ENCODE assay signal across 8 cellular contexts in genomic region chr6:89352329-89353117, GRCh38. TPM values are rescaled to one million over a fixed set of nuclear protein-coding genes. Genes with fewer than 3 reads are reported as not detected.
DNase-seq lines count a peak whose midpoint lies in the region; ATAC-seq and TF ChIP-seq lines count a peak whose summit lies in the region.

Gene UBE2J1, minus strand, starts transcription at chr6:89352722. Its CDS starts 153 bp downstream, at chr6:89352569.

- H4K8ac ChIP-seq in mesenchymal stem cell (ENCODE audit: low read length) = peak within 1 kb of the TSS; percentile 97

- H2BK15ac ChIP-seq in mesenchymal stem cell (ENCODE audit: low read depth, poor library complexity, severe bottlenecking) = peak within 1 kb of the TSS; percentile 99

- H3K36me3 ChIP-seq in mesenchymal stem cell (ENCODE audit: control insufficient read depth in 1 of 2, insufficient read depth in 2 of 2, low read depth in 1 of 2, low read length in 2 of 2) = peaks cover 0 to 2% of the 10 kb centered on the region in 2 experiments

- H3K4me1 ChIP-seq in mesenchymal stem cell (ENCODE audit: control insufficient read depth, insufficient read depth, low read depth, low read length) = peaks cover 13% of the 10 kb centered on the region

- H2AFZ ChIP-seq in mesenchymal stem cell (ENCODE audit: low read depth, low read length) = peak within 1 kb of the TSS; percentile 82

- peak within 1 kb of the TSS; percentile 93 to 98 for H3K27ac Mint-ChIP-seq in effector memory CD8-positive, alpha-beta T cell

- under 1% methylated on average over 94 of the region's 98 CpGs for WGBS in mesenchymal stem cell

- peak within 1 kb of the TSS; percentile 28 for H3K27ac ChIP-seq in mesenchymal stem cell (ENCODE audit: low read length, poor library complexity, severe bottlenecking)

- H3K23ac ChIP-seq in mesenchymal stem cell (ENCODE audit: low read length in 2 of 2) = peak within 1 kb of the TSS; percentile 54 to 83

- H3K4me3 ChIP-seq in mesenchymal stem cell (ENCODE audit: insufficient read depth in 1 of 2, low read depth in 1 of 2, low read length in 2 of 2) = peak within 1 kb of the TSS; percentile 85 to 94

- peak within 1 kb of the TSS in 1 of 2 experiments; percentile 98 for H3K14ac ChIP-seq in mesenchymal stem cell (ENCODE audit: low read length in 2 of 2)

- peaks cover 44 to 57% of the 10 kb centered on the region in 2 donors for H3K4me1 Mint-ChIP-seq in effector memory CD8-positive, alpha-beta T cell (ENCODE audit: low read depth in 2 of 2)

- H3K9ac ChIP-seq in mesenchymal stem cell (ENCODE audit: low read length) = peak within 1 kb of the TSS; percentile 96

- DNase-seq in AG08396 (ENCODE audit: low spot score) = peak; percentile 95
- DNase-seq in NCI-H748 (lab: John Stamatoyannopoulos, UW; ENCODE audit: unreplicated experiment) = peak; percentile 87
- DNase-seq in activated CD8-positive, alpha-beta memory T cell treated with anti-CD3 and anti-CD28 coated beads for 48 hours (ENCODE audit: low read depth in 2 of 3, low spot score in 2 of 3) = peak; percentile 61 to 70 (median 70)
- DNase-seq in effector memory CD8-positive, alpha-beta T cell = peak; percentile 69 to 73 (median 71)
- DNase-seq in mesenchymal stem cell = peak; percentile 95
- peak; percentile 30 for DNase-seq in stimulated activated CD8-positive, alpha-beta memory T cell treated with anti-CD3 and anti-CD28 coated beads, Interleukin-12 subunit alpha, Interleukin-12 subunit beta, amount 100 ng/mL, for 24 hours (ENCODE audit: extremely low read depth)

- TF ChIP-seq POLR2A in GM18526 (IDR thresholded peaks at IDR 0.05; ENCODE audit: extremely low read depth, insufficient read length) = peak; percentile 75

- H3K4ac ChIP-seq in mesenchymal stem cell (ENCODE audit: low read depth in 1 of 2, low read length in 2 of 2) = peak within 1 kb of the TSS; percentile 97 to 99

- no peaks in the 10 kb centered on the region for H3K9me3 ChIP-seq in mesenchymal stem cell (ENCODE audit: control insufficient read depth, low read length)

- no peaks in the 10 kb centered on the region for H3K9me3 Mint-ChIP-seq in effector memory CD8-positive, alpha-beta T cell

- peak within 1 kb of the TSS; percentile 82 for H3K4me2 ChIP-seq in mesenchymal stem cell (ENCODE audit: low read length, poor library complexity, severe bottlenecking)

- H2BK12ac ChIP-seq in mesenchymal stem cell (ENCODE audit: low read length in 2 of 2) = peak within 1 kb of the TSS; percentile 82 to 84

- no peak within 1 kb of the TSS for H2AK5ac ChIP-seq in mesenchymal stem cell (ENCODE audit: low read length, severe bottlenecking)

- peaks cover 2% of the 10 kb centered on the region for H3K79me1 ChIP-seq in mesenchymal stem cell (replicated peaks; ENCODE audit: low read length, poor library complexity, severe bottlenecking)

- peak within 1 kb of the TSS; percentile 97 to 99 for H3K18ac ChIP-seq in mesenchymal stem cell (ENCODE audit: low read depth in 1 of 2, low read length in 2 of 2)

- peak within 1 kb of the TSS; percentile 71 for H2BK5ac ChIP-seq in mesenchymal stem cell (ENCODE audit: low read depth, low read length, poor library complexity, severe bottlenecking)

- H3K4me3 Mint-ChIP-seq in effector memory CD8-positive, alpha-beta T cell = peak within 1 kb of the TSS; percentile 91 to 99

- peak; percentile 34 for ATAC-seq in HG03108 (IDR thresholded peaks at IDR 0.05; ENCODE audit: unreplicated experiment)
- peak; percentile 87 for ATAC-seq in effector memory CD8-positive, alpha-beta T cell (replicated peaks)

- H2BK120ac ChIP-seq in mesenchymal stem cell (ENCODE audit: low read depth, low read length) = peak within 1 kb of the TSS; percentile 97

- H3K27me3 ChIP-seq in mesenchymal stem cell (ENCODE audit: control insufficient read depth in 1 of 2, insufficient read depth in 1 of 2, low read length in 2 of 2) = no peaks in the 10 kb centered on the region

- H4K91ac ChIP-seq in mesenchymal stem cell (ENCODE audit: low read length) = peak within 1 kb of the TSS; percentile 97

- H3K27me3 Mint-ChIP-seq in effector memory CD8-positive, alpha-beta T cell = no peaks in the 10 kb centered on the region

- H3K36me3 Mint-ChIP-seq in effector memory CD8-positive, alpha-beta T cell (ENCODE audit: insufficient read depth) = peaks cover 14% of the 10 kb centered on the region

RNA-seq across cellular contexts. Expression of gene UBE2J1, which starts in this region (rescaled TPM):
- 57.8 TPM for polyA plus RNA-seq in mesenchymal stem cell (2013, experiment 1 of 2)
- polyA plus RNA-seq in mesenchymal stem cell (2013, experiment 2 of 2) = 59.2 TPM

Comparison
In these comparisons a context has a peak if more than half of its experiments do, and no peak if none do; other contexts are left out.
1. Peak in every context shown above with its lines: DNase-seq, ATAC-seq, H3K4me3 ChIP-seq and H3K27ac ChIP-seq.
2. DNase-seq: peak in every context shown above with its lines; median percentile 95 in AG08396; 95 in mesenchymal stem cell; 87 in NCI-H748; 71 in effector memory CD8-positive, alpha-beta T cell; 70 in activated CD8-positive, alpha-beta memory T cell treated with anti-CD3 and anti-CD28 coated beads for 48 hours; 30 in stimulated activated CD8-positive, alpha-beta memory T cell treated with anti-CD3 and anti-CD28 coated beads, Interleukin-12 subunit alpha, Interleukin-12 subunit beta, amount 100 ng/mL, for 24 hours.